ENCODE assay signal across 8 cellular contexts in the genomic region with DNA sequence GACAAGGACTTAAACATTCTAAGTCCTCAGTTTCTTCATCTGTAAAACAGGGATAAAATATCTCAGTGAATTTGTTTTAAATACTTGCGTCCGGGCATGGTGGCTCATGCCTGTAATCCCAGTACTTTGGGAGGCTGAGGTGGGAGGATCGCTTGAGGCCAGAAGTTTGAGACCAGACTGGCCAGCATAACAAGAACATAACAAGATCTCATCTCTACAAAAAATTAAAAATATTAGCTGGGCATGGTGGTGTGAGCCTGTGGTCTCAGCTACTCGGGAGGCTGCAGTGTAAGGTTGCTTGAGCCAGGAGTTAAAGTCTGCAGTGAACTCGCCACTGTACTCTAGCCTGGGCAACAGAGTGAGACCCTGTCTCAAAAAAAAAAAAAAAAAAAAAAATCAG. TPM values are rescaled to one million over a fixed set of nuclear protein-coding genes. Genes with fewer than 3 reads are reported as not detected.
DNase-seq lines count a peak whose midpoint lies in the region; ATAC-seq, FAIRE-seq and TF ChIP-seq lines count a peak whose summit lies in the region.
"Not testable (repeated sequence)": the region's sequence is repeated elsewhere in the genome, so short reads cannot be mapped to it uniquely, and the experiment has no call there.

No MANE protein-coding gene starts in this region.

- H4K20me1 ChIP-seq in BLaER1: peaks cover 85% of the 10 kb centered on the region
- not testable (repeated sequence) for H4K20me1 ChIP-seq in IMR-90 (ENCODE audit: insufficient read depth, low read length); K562 (replicated peaks; ENCODE audit: control insufficient read depth, insufficient read depth, low read length); keratinocyte (ENCODE audit: control insufficient read depth, extremely low read depth, insufficient read depth, low read length)

- no CpG with 5 or more reads among the region's 5 CpGs for WGBS in IMR-90 (ENCODE audit: extremely low coverage in 2 of 2, insufficient read length in 1 of 2), 2 experiments
- 74% methylated on average over 5 of the region's 5 CpGs for WGBS in K562 (ENCODE audit: insufficient coverage, low coverage, missing lambda C conversion rate)
- WGBS in thymus: 89% methylated on average over 5 of the region's 5 CpGs

- peak overlapping the region; percentile 61; the same call in 2 of the 3 replicates for H2BK15ac ChIP-seq in IMR-90 (ENCODE audit: low read depth, low read length)

- DNase-seq in IMR-90; activated CD4-positive, alpha-beta T cell treated with anti-CD3 and anti-CD28 coated beads for 36 hours; K562 (ENCODE audit: extremely low read depth in 1 of 4, low spot score in 3 of 4); epithelial cell of prostate (ENCODE audit: low read depth, low spot score); keratinocyte (ENCODE audit: low read depth, low spot score); gastrocnemius medialis: not testable (repeated sequence)

- peak overlapping the region; percentile 95 to 97 for H4K8ac ChIP-seq in IMR-90 (ENCODE audit: low read depth in 2 of 2, low read length in 2 of 2)

- H3K9me3 Mint-ChIP-seq in activated CD4-positive, alpha-beta T cell treated with anti-CD3 and anti-CD28 coated beads for 36 hours (ENCODE audit: low read depth): not testable (repeated sequence)

- H2BK120ac ChIP-seq in IMR-90 (ENCODE audit: low read depth, low read length): peak overlapping the region; percentile 97; the same call in 1 of the 2 replicates

- peak overlapping the region; percentile 58; the same call in 1 of the 2 replicates for H3K18ac ChIP-seq in IMR-90 (ENCODE audit: low read depth, low read length)

- POLR2A ChIA-PET in IMR-90 (lab: Charles Lee; ENCODE audit: unreplicated experiment): not testable (repeated sequence)
- POLR2A ChIA-PET in activated CD4-positive, alpha-beta T cell treated with anti-CD3 and anti-CD28 coated beads for 36 hours (lab: Charles Lee): interaction anchor here (0.6 to 1.0 kb wide), 2 partner anchors 22 to 66 kb away, joined by 3 read pairs; no protein-coding TSS in a partner anchor
- POLR2A ChIA-PET in K562 (lab: Yijun Ruan, JAX): interaction anchor here (1.1 to 2.1 kb wide), 2 partner anchors 10 to 15 kb away, joined by 4 to 6 read pairs; no protein-coding TSS in a partner anchor

- FAIRE-seq in K562 (lab: Jason Lieb, UNC); keratinocyte (lab: Jason Lieb, UNC): not testable (repeated sequence)

- H3K4me1 ChIP-seq in BLaER1 (peaks cover 100% of the 10 kb centered on the region), IMR-90 (ENCODE audit: control insufficient read depth, insufficient read depth, low read length) (peaks cover 58% of the 10 kb centered on the region), K562 (replicated peaks in 1 of 2; ENCODE audit: control insufficient read depth in 2 of 2, insufficient read depth in 2 of 2, low read length in 2 of 2) (peaks cover 36 to 73% of the 10 kb centered on the region in 2 experiments), keratinocyte (ENCODE audit: control insufficient read depth, extremely low read depth, insufficient read depth, low read length) (peaks cover 95% of the 10 kb centered on the region), gastrocnemius medialis (peaks cover 92% of the 10 kb centered on the region in 2 donors)
- H3K4me1 ChIP-seq in thymus (ENCODE audit: control insufficient read depth, insufficient read depth, low read length): not testable (repeated sequence)

- peak overlapping the region; percentile 45 for H4K5ac ChIP-seq in IMR-90 (ENCODE audit: low read depth, low read length)

- intact Hi-C loops in IMR-90 (cut with micrococcal nuclease); K562 (cut with micrococcal nuclease); gastrocnemius medialis (cut with DNase I; ENCODE audit: low total_unique reads): not testable (repeated sequence)
- intact Hi-C loops in activated CD4-positive, alpha-beta T cell treated with anti-CD3 and anti-CD28 coated beads for 36 hours (cut with DNase I, micrococcal nuclease): loop anchor here in 1 of 2 experiments (1.0 kb wide), 1 partner anchor 21 kb away; no protein-coding TSS in a partner anchor

- peaks cover 51% of the 10 kb centered on the region for H3K79me2 ChIP-seq in K562 (ENCODE audit: control insufficient read depth, insufficient read depth, low read length)
- peaks cover 56% of the 10 kb centered on the region for H3K79me2 ChIP-seq in keratinocyte (ENCODE audit: control insufficient read depth, insufficient read depth, low read length)

- H2BK5ac ChIP-seq in IMR-90 (ENCODE audit: low read depth, low read length, poor library complexity, severe bottlenecking): peak overlapping the region; percentile 97

- CTCF ChIA-PET in IMR-90 (lab: Yijun Ruan, JAX); K562 (lab: Yijun Ruan, JAX; ENCODE audit: low intra/inter-chr PET ratio): not testable (repeated sequence)
- CTCF ChIA-PET in activated CD4-positive, alpha-beta T cell treated with anti-CD3 and anti-CD28 coated beads for 36 hours (lab: Charles Lee): interaction anchor here (0.7 to 1.2 kb wide), 2 partner anchors 9 to 184 kb away, joined by 3 read pairs; no protein-coding TSS in a partner anchor

- in situ Hi-C loops in IMR-90 (cut with MboI; ENCODE audit: low sequenced_read_pairs); K562 (cut with MboI): not testable (repeated sequence)
- in situ Hi-C loops in gastrocnemius medialis (cut with MboI; ENCODE audit: low sequenced_read_pairs in 4 of 4): loop anchor here in 1 of 4 donors (10.0 kb wide), 1 partner anchor 48 kb away; no protein-coding TSS in a partner anchor

- not testable (repeated sequence) for TF ChIP-seq POLR2A in IMR-90 (IDR thresholded peaks at IDR 0.05; ENCODE audit: low read depth, low read length); K562 (conservative IDR thresholded peaks at IDR 0.05); gastrocnemius medialis (IDR thresholded peaks at IDR 0.05)

- peak overlapping the region; percentile 72; the same call in 1 of the 2 replicates for H2AK5ac ChIP-seq in IMR-90 (ENCODE audit: low read depth, low read length)

- ATAC-seq in IMR-90 (ENCODE audit: low read depth); activated CD4-positive, alpha-beta T cell treated with anti-CD3 and anti-CD28 coated beads for 36 hours; K562; gastrocnemius medialis: not testable (repeated sequence)

- H2BK20ac ChIP-seq in IMR-90 (ENCODE audit: low read depth, low read length): peak overlapping the region; percentile 80

- H2AFZ ChIP-seq in IMR-90 (replicated peaks; ENCODE audit: low read length, poor library complexity); K562 (ENCODE audit: low read depth, low read length); keratinocyte (ENCODE audit: control insufficient read depth, low read length): not testable (repeated sequence)

- not testable (repeated sequence) for H3K4me3 ChIP-seq in BLaER1; IMR-90 (ENCODE audit: insufficient read depth, low read depth, low read length); K562; keratinocyte (ENCODE audit: control insufficient read depth in 2 of 3, extremely low read depth in 1 of 3, insufficient read depth in 2 of 3, low read depth in 1 of 3, low read length in 3 of 3); gastrocnemius medialis; thymus (ENCODE audit: low read length)

- peak overlapping the region; percentile 95 for H4K91ac ChIP-seq in IMR-90 (ENCODE audit: insufficient read depth, low read depth, low read length)

- H3K9ac ChIP-seq in BLaER1; IMR-90 (ENCODE audit: low read depth, low read length); K562 (ENCODE audit: insufficient read depth in 1 of 2, low read depth in 2 of 2, low read length in 2 of 2): not testable (repeated sequence)
- H3K9ac ChIP-seq in keratinocyte (ENCODE audit: control insufficient read depth, extremely low read depth, insufficient read depth, low read length): peak overlapping the region; percentile 80

- not testable (repeated sequence) for H3K27me3 ChIP-seq in BLaER1; IMR-90 (ENCODE audit: control insufficient read depth, insufficient read depth, low read length); K562 (ENCODE audit: control insufficient read depth in 2 of 2, insufficient read depth in 2 of 2, low read length in 2 of 2); keratinocyte (ENCODE audit: control insufficient read depth, extremely low read depth, insufficient read depth, low read length); gastrocnemius medialis; thymus (ENCODE audit: control insufficient read depth, insufficient read depth)

- H3K4me1 Mint-ChIP-seq in activated CD4-positive, alpha-beta T cell treated with anti-CD3 and anti-CD28 coated beads for 36 hours: peaks cover 77% of the 10 kb centered on the region

- peak overlapping the region; percentile 87 for H3K4me2 ChIP-seq in BLaER1
- H3K4me2 ChIP-seq in IMR-90 (ENCODE audit: low read depth, low read length); K562 (ENCODE audit: insufficient read depth, low read length); keratinocyte (ENCODE audit: control insufficient read depth, extremely low read depth, insufficient read depth, low read depth, low read length): not testable (repeated sequence)

- H3K23ac ChIP-seq in IMR-90 (ENCODE audit: low read depth, low read length): not testable (repeated sequence)

- H3K27ac Mint-ChIP-seq in activated CD4-positive, alpha-beta T cell treated with anti-CD3 and anti-CD28 coated beads for 36 hours: peak overlapping the region; percentile 26

- peaks cover 53% of the 10 kb centered on the region for H3K9me1 ChIP-seq in IMR-90 (ENCODE audit: insufficient read depth, low read length)
- H3K9me1 ChIP-seq in K562 (ENCODE audit: control insufficient read depth, insufficient read depth, low read length); keratinocyte (ENCODE audit: control insufficient read depth, extremely low read depth, insufficient read depth, low read length): not testable (repeated sequence)

- H3K36me3 ChIP-seq in BLaER1 (peaks cover 11% of the 10 kb centered on the region; the same call in 1 of the 2 replicates), IMR-90 (ENCODE audit: control insufficient read depth, insufficient read depth, low read length) (peaks cover 34% of the 10 kb centered on the region)
- H3K36me3 ChIP-seq in K562 (ENCODE audit: control insufficient read depth, insufficient read depth, low read length); keratinocyte (ENCODE audit: control insufficient read depth in 2 of 2, extremely low read depth in 1 of 2, insufficient read depth in 2 of 2, low read length in 2 of 2); gastrocnemius medialis; thymus (ENCODE audit: control insufficient read depth, insufficient read depth): not testable (repeated sequence)

- H3K56ac ChIP-seq in IMR-90 (ENCODE audit: extremely low read depth, insufficient read depth, low read length): not testable (repeated sequence)

- TF ChIP-seq EP300 in K562 (IDR thresholded peaks at IDR 0.05; ENCODE audit: low read length): not testable (repeated sequence)

- not testable (repeated sequence) for H2AK9ac ChIP-seq in IMR-90 (replicated peaks; ENCODE audit: low read depth, low read length, poor library complexity)

- peaks cover 16% of the 10 kb centered on the region for H3K36me3 Mint-ChIP-seq in activated CD4-positive, alpha-beta T cell treated with anti-CD3 and anti-CD28 coated beads for 36 hours (ENCODE audit: low read depth)

- H3K27ac ChIP-seq in BLaER1: peak overlapping the region; percentile 85
- H3K27ac ChIP-seq in IMR-90 (ENCODE audit: insufficient read depth, low read length): peak overlapping the region; percentile 99; the same call in 1 of the 2 replicates
- H3K27ac ChIP-seq in K562 (ENCODE audit: extremely low read depth, low read depth, low read length): not testable (repeated sequence)
- peak overlapping the region; percentile 97 for H3K27ac ChIP-seq in epithelial cell of prostate
- peak overlapping the region; percentile 89 for H3K27ac ChIP-seq in keratinocyte (ENCODE audit: control insufficient read depth, insufficient read depth, low read length)
- H3K27ac ChIP-seq in gastrocnemius medialis: peak overlapping the region; percentile 92 to 98 (median 94)
- H3K27ac ChIP-seq in thymus (ENCODE audit: low read depth): peak overlapping the region; percentile 70

- H3K14ac ChIP-seq in IMR-90 (replicated peaks; ENCODE audit: low read depth, low read length): peak overlapping the region; percentile 11; the same call in 1 of the 2 replicates

- H3K9me3 ChIP-seq in BLaER1; IMR-90 (ENCODE audit: control insufficient read depth, insufficient read depth, low read length); K562 (replicated peaks; ENCODE audit: control insufficient read depth, insufficient read depth, low read depth, low read length); keratinocyte (ENCODE audit: control insufficient read depth, low read depth, low read length); gastrocnemius medialis; thymus (ENCODE audit: control insufficient read depth): not testable (repeated sequence)

- H3K4me3 Mint-ChIP-seq in activated CD4-positive, alpha-beta T cell treated with anti-CD3 and anti-CD28 coated beads for 36 hours: not testable (repeated sequence)

- not testable (repeated sequence) for TF ChIP-seq CTCF in IMR-90 (conservative IDR thresholded peaks at IDR 0.05; ENCODE audit: low read depth, low read length); K562 (IDR thresholded peaks at IDR 0.05 in 2 of 3, conservative IDR thresholded peaks at IDR 0.05 in 1 of 3; ENCODE audit: insufficient read depth in 2 of 3, low read depth in 1 of 3, low read length in 3 of 3); keratinocyte (optimal IDR thresholded peaks at IDR 0.05 in 1 of 3, IDR thresholded peaks at IDR 0.05 in 1 of 3, conservative IDR thresholded peaks at IDR 0.05 in 1 of 3; ENCODE audit: extremely low read depth in 1 of 3, insufficient read depth in 2 of 3, low read length in 3 of 3); gastrocnemius medialis (IDR thresholded peaks at IDR 0.05 in 4 of 5, conservative IDR thresholded peaks at IDR 0.05 in 1 of 5)

- H3K4ac ChIP-seq in IMR-90 (ENCODE audit: low read depth, low read length): peak overlapping the region; percentile 89

- dilution Hi-C loops in IMR-90 (cut with HindIII; ENCODE audit: low sequenced_read_pairs, unreplicated experiment); keratinocyte (cut with MboI; ENCODE audit: extremely low pct_ligation_motif_present, low sequenced_read_pairs): not testable (repeated sequence)

- TF ChIP-seq RAD21 in IMR-90 (IDR thresholded peaks at IDR 0.05; ENCODE audit: low read length); K562 (CRISPR knock-in tag; conservative IDR thresholded peaks at IDR 0.05 in 1 of 2, IDR thresholded peaks at IDR 0.05 in 1 of 2): not testable (repeated sequence)

- peaks cover 24 to 83% of the 10 kb centered on the region in 2 experiments for H3K79me1 ChIP-seq in IMR-90 (ENCODE audit: low read depth in 1 of 2, low read length in 2 of 2)

- not testable (repeated sequence) for BruUV-seq in IMR-90 (replicated peaks; lab: Mats Ljungman, UMichigan); K562 (replicated peaks; lab: Mats Ljungman, UMichigan)

- H3K27me3 Mint-ChIP-seq in activated CD4-positive, alpha-beta T cell treated with anti-CD3 and anti-CD28 coated beads for 36 hours: not testable (repeated sequence)

RNA-seq across cellular contexts. Expression of gene SMAD3, which starts 57.4 kb away (rescaled TPM):
- 71.0 and 71.1 TPM in 2 replicates for total RNA-seq in IMR-90 (2012; rRNA removed)
- polyA plus RNA-seq in IMR-90 (2012; rRNA removed): 177 and 194 TPM in 2 replicates
- polyA plus RNA-seq in IMR-90 (2012; cell fraction: cytosol; rRNA removed): 153 and 181 TPM in 2 replicates
- polyA plus RNA-seq in IMR-90 (2012; cell fraction: nucleus; rRNA removed; ENCODE audit: low replicate concordance): 378 and 409 TPM in 2 replicates
- total RNA-seq in activated CD4-positive, alpha-beta T cell treated with anti-CD3 and anti-CD28 coated beads for 36 hours: 10 to 100 TPM; 33.7 to 40.8 TPM
- total RNA-seq in K562 (2011; cell fraction: chromatin; rRNA removed; ENCODE audit: low replicate concordance): 61.6 and 88.8 TPM in 2 replicates
- total RNA-seq in K562 (2011; cell fraction: nucleolus; rRNA removed): 33.5 and 35.9 TPM in 2 replicates
- total RNA-seq in K562 (2011; cell fraction: nucleoplasm; rRNA removed): 44.2 and 72.8 TPM in 2 replicates
- total RNA-seq in K562 (2014; rRNA removed): 11.1 and 11.9 TPM in 2 replicates
- total RNA-seq in K562 (2014; rRNA removed; fragmentation: Illumina TruSeq; extraction: Trizol): 9.2 and 11.0 TPM in 2 replicates
- 9.1 and 9.6 TPM in 2 replicates for total RNA-seq in K562 (2015; rRNA removed; fragmentation: Illumina TruSeq; extraction: Trizol)
- 24.3 and 30.1 TPM in 2 replicates for total RNA-seq in K562 (2021)
- polyA plus RNA-seq in K562 (2011; rRNA removed): 14.6 and 22.6 TPM in 2 replicates
- polyA plus RNA-seq in K562 (2011; cell fraction: cytosol; rRNA removed): 11.5 and 14.8 TPM in 2 replicates
- polyA plus RNA-seq in K562 (2011; cell fraction: nucleus; rRNA removed): 52.1 and 90.9 TPM in 2 replicates
- polyA plus RNA-seq in K562 (2012): 17.9 and 20.7 TPM in 2 replicates
- 34.7 and 39.2 TPM in 2 replicates for polyA plus RNA-seq in K562 (2014; fragmentation: Illumina TruSeq; extraction: Trizol)
- 1 to 10 TPM; 4.3 to 5.0 TPM for polyA plus RNA-seq in K562 (2014; fragmentation: Nextera tagmentation; extraction: Ambion mirVana)
- polyA plus RNA-seq in K562 (2014; rRNA removed): 13.3 and 14.3 TPM in 2 replicates
- 14.9 and 15.1 TPM in 2 replicates for polyA minus RNA-seq in K562 (2011; rRNA and poly(A)+ RNA removed)
- polyA minus RNA-seq in K562 (2011; cell fraction: cytosol; rRNA and poly(A)+ RNA removed): 15.1 and 16.3 TPM in 2 replicates
- 12.7 and 18.8 TPM in 2 replicates for polyA minus RNA-seq in K562 (2011; cell fraction: nucleus; rRNA and poly(A)+ RNA removed)
- polyA plus RNA-seq in keratinocyte: 30.6 to 52.9 TPM (median 33.7 TPM) in 3 replicates
- 8.1 TPM for polyA plus RNA-seq in keratinocyte (2011; ENCODE audit: low read depth)
- polyA plus RNA-seq in keratinocyte (2011; cell fraction: cytosol; rRNA removed): 23.9 and 26.7 TPM in 2 replicates
- polyA plus RNA-seq in keratinocyte (2011; cell fraction: nucleus; rRNA removed): 74.9 and 76.8 TPM in 2 replicates
- polyA plus RNA-seq in keratinocyte (2012; ENCODE audit: low replicate concordance): 26.5 and 44.9 TPM in 2 replicates
- polyA minus RNA-seq in keratinocyte: 45.4 to 160 TPM (median 47.7 TPM) in 3 replicates
- 23.8 TPM for polyA minus RNA-seq in keratinocyte (2011; cell fraction: cytosol; rRNA and poly(A)+ RNA removed)
- polyA minus RNA-seq in keratinocyte (2011; cell fraction: nucleus; rRNA and poly(A)+ RNA removed): 30.5 and 55.1 TPM in 2 replicates
- 10 to 100 TPM; 15.9 to 61.7 (median 26.3) TPM for total RNA-seq in gastrocnemius medialis
- polyA plus RNA-seq in thymus: 21.6 TPM
